Comparison of ENCODE assay signal across 2 cellular contexts in genomic region chr1:47675721-47676120, GRCh38.
TF ChIP-seq lines count a peak whose summit lies in the region.

No MANE protein-coding gene starts in this region.

TF ChIP-seq in GM23338, 12 proteins besides CTCF, POLR2A, EP300 and RAD21 (continued from another document):
- TF ChIP-seq, protein P1, sequence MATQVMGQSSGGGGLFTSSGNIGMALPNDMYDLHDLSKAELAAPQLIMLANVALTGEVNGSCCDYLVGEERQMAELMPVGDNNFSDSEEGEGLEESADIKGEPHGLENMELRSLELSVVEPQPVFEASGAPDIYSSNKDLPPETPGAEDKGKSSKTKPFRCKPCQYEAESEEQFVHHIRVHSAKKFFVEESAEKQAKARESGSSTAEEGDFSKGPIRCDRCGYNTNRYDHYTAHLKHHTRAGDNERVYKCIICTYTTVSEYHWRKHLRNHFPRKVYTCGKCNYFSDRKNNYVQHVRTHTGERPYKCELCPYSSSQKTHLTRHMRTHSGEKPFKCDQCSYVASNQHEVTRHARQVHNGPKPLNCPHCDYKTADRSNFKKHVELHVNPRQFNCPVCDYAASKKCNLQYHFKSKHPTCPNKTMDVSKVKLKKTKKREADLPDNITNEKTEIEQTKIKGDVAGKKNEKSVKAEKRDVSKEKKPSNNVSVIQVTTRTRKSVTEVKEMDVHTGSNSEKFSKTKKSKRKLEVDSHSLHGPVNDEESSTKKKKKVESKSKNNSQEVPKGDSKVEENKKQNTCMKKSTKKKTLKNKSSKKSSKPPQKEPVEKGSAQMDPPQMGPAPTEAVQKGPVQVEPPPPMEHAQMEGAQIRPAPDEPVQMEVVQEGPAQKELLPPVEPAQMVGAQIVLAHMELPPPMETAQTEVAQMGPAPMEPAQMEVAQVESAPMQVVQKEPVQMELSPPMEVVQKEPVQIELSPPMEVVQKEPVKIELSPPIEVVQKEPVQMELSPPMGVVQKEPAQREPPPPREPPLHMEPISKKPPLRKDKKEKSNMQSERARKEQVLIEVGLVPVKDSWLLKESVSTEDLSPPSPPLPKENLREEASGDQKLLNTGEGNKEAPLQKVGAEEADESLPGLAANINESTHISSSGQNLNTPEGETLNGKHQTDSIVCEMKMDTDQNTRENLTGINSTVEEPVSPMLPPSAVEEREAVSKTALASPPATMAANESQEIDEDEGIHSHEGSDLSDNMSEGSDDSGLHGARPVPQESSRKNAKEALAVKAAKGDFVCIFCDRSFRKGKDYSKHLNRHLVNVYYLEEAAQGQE (IDR thresholded peaks at IDR 0.05; ENCODE audit: unreplicated experiment): no peak
- TF ChIP-seq NANOG (IDR thresholded peaks at IDR 0.05; ENCODE audit: borderline replicate concordance) (no peak), CREB1 (CRISPR knock-in tag; IDR thresholded peaks at IDR 0.05; ENCODE audit: low read depth) (no peak), ZNF462 (CRISPR knock-in tag; IDR thresholded peaks at IDR 0.05) (no peak), ZNF331 (CRISPR knock-in tag; IDR thresholded peaks at IDR 0.05; ENCODE audit: low read depth) (no peak), POLR2AphosphoS5 (IDR thresholded peaks at IDR 0.05; ENCODE audit: low read depth) (no peak), STAT1 (IDR thresholded peaks at IDR 0.05; ENCODE audit: unreplicated experiment) (no peak)
- TF ChIP-seq, protein P2, sequence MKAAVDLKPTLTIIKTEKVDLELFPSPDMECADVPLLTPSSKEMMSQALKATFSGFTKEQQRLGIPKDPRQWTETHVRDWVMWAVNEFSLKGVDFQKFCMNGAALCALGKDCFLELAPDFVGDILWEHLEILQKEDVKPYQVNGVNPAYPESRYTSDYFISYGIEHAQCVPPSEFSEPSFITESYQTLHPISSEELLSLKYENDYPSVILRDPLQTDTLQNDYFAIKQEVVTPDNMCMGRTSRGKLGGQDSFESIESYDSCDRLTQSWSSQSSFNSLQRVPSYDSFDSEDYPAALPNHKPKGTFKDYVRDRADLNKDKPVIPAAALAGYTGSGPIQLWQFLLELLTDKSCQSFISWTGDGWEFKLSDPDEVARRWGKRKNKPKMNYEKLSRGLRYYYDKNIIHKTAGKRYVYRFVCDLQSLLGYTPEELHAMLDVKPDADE (IDR thresholded peaks at IDR 0.05): no peak

TF ChIP-seq in WTC11, 78 proteins besides CTCF, POLR2A, EP300 and RAD21 (continued from another document):
- TF ChIP-seq ERG (CRISPR knock-in tag; IDR thresholded peaks at IDR 0.05) (no peak), EMX1 (CRISPR knock-in tag; IDR thresholded peaks at IDR 0.05) (no peak), ZNF219 (CRISPR knock-in tag; IDR thresholded peaks at IDR 0.05; ENCODE audit: borderline replicate concordance) (no peak), SMAD3 (CRISPR knock-in tag; IDR thresholded peaks at IDR 0.05; ENCODE audit: borderline replicate concordance) (no peak), FOXK1 (CRISPR knock-in tag; IDR thresholded peaks at IDR 0.05) (no peak), CREB1 (CRISPR knock-in tag; IDR thresholded peaks at IDR 0.05) (no peak), PRDM15 (CRISPR knock-in tag; IDR thresholded peaks at IDR 0.05) (no peak), ZNF396 (CRISPR knock-in tag; IDR thresholded peaks at IDR 0.05; ENCODE audit: borderline replicate concordance) (no peak), MLX (CRISPR knock-in tag; IDR thresholded peaks at IDR 0.05) (no peak), ZBTB21 (CRISPR knock-in tag; IDR thresholded peaks at IDR 0.05; ENCODE audit: borderline replicate concordance) (no peak)
- TF ChIP-seq, protein P3, sequence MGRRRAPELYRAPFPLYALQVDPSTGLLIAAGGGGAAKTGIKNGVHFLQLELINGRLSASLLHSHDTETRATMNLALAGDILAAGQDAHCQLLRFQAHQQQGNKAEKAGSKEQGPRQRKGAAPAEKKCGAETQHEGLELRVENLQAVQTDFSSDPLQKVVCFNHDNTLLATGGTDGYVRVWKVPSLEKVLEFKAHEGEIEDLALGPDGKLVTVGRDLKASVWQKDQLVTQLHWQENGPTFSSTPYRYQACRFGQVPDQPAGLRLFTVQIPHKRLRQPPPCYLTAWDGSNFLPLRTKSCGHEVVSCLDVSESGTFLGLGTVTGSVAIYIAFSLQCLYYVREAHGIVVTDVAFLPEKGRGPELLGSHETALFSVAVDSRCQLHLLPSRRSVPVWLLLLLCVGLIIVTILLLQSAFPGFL (CRISPR knock-in tag; IDR thresholded peaks at IDR 0.05; ENCODE audit: borderline replicate concordance): no peak
- TF ChIP-seq, protein P4, sequence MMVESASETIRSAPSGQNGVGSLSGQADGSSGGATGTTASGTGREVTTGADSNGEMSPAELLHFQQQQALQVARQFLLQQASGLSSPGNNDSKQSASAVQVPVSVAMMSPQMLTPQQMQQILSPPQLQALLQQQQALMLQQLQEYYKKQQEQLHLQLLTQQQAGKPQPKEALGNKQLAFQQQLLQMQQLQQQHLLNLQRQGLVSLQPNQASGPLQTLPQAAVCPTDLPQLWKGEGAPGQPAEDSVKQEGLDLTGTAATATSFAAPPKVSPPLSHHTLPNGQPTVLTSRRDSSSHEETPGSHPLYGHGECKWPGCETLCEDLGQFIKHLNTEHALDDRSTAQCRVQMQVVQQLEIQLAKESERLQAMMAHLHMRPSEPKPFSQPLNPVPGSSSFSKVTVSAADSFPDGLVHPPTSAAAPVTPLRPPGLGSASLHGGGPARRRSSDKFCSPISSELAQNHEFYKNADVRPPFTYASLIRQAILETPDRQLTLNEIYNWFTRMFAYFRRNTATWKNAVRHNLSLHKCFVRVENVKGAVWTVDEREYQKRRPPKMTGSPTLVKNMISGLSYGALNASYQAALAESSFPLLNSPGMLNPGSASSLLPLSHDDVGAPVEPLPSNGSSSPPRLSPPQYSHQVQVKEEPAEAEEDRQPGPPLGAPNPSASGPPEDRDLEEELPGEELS (CRISPR knock-in tag; IDR thresholded peaks at IDR 0.05): no peak
TF ChIP-seq in WTC11: peak in this region for 0.
